In the genomic region with DNA sequence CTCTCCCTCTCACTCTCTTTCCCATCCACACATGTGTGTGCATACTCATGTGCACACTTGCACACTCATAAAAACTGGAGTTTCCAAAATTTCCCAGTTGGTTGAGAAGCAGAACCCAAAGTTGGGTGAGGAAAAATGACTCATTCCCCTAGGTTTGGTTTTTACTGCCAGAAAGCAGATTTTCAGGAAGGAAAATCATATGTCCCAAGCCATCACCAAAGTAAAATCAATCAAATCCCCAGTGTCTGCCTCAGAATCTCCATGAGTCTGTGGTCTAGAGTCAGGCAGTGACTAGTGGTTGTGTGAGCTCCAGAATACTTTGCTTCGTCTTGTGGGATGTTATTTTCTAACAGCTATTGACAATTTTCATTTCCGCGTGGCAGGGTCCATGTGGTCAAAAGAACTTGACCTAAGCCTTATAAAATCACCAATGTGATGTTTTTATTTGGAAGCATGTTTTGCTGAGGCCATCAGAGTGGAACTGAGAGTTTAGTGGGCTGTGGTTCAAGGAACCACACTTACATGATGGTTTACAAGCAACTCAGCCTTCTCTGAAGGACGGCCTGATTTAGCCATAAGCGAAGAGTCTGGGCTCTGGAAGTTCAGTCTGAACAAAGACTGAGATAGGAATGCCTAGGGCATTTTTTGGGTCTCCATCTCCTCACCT, we compare ENCODE assay signal across 12 cellular contexts.
DNase-seq lines count a peak whose midpoint lies in the region; ATAC-seq and TF ChIP-seq lines count a peak whose summit lies in the region.
"Had no signal": no experiment of that assay in that cellular context is flagged by ENCODE, and none has a peak within 500 bp of the region (broad histone marks: within the 10 kb centered on the region; RNA-seq: fewer than 3 reads in every experiment).

No MANE protein-coding gene starts in this region.

- H3K27me3 ChIP-seq in heart right ventricle = peaks cover 0 to 2% (median 0%) of the 10 kb centered on the region in 7 donors
- H3K27me3 ChIP-seq: BE2C, tibial artery had no signal

- H3K27ac Mint-ChIP-seq in activated T-helper 17 cell treated with anti-CD3 and anti-CD28 coated beads, Interleukin-2, amount 50 U/mL, for 72 hours = peak overlapping the region; percentile 89
- H3K27ac Mint-ChIP-seq in type B pancreatic cell = peak overlapping the region; percentile 68
- H3K27ac Mint-ChIP-seq: WTC11 had no signal

- no peak for ATAC-seq in heart right ventricle
- no peak for ATAC-seq in left ventricle myocardium superior
- peak; percentile 24 for ATAC-seq in activated T-helper 17 cell treated with anti-CD3 and anti-CD28 coated beads, Interleukin-2, amount 50 U/mL, for 72 hours (replicated peaks)
- no peak for ATAC-seq in activated CD4-positive, CD25-positive, alpha-beta regulatory T cell treated with anti-CD3 and anti-CD28 coated beads, Interleukin-2, amount 50 U/mL, for 24 hours
- ATAC-seq: WTC11 had no signal

- peak overlapping the region; percentile 64 for H3K4me3 Mint-ChIP-seq in activated T-helper 17 cell treated with anti-CD3 and anti-CD28 coated beads, Interleukin-2, amount 50 U/mL, for 72 hours
- no peak overlapping the region for H3K4me3 Mint-ChIP-seq in type B pancreatic cell
- H3K4me3 Mint-ChIP-seq: WTC11 had no signal

- H3K4me1 Mint-ChIP-seq in activated T-helper 17 cell treated with anti-CD3 and anti-CD28 coated beads, Interleukin-2, amount 50 U/mL, for 72 hours = peaks cover 44% of the 10 kb centered on the region
- H3K4me1 Mint-ChIP-seq in type B pancreatic cell (ENCODE audit: unreplicated experiment) = peaks cover 20% of the 10 kb centered on the region

- DNase-seq in heart right ventricle = no peak
- no peak for DNase-seq in left ventricle myocardium superior
- DNase-seq in kidney glomerular epithelial cell (lab: John Stamatoyannopoulos, UW) = peak; percentile 28
- no peak for DNase-seq in type B pancreatic cell (ENCODE audit: extremely low spot score, unreplicated experiment)
- no peak for DNase-seq in activated CD8-positive, alpha-beta memory T cell treated with anti-CD3 and anti-CD28 coated beads, Interleukin-2, amount 50 U/mL, for 4 hours
- DNase-seq in DMS153 (lab: John Stamatoyannopoulos, UW) = no peak
- DNase-seq: BE2C, tibial artery had no signal

- H3K27me3 Mint-ChIP-seq in activated T-helper 17 cell treated with anti-CD3 and anti-CD28 coated beads, Interleukin-2, amount 50 U/mL, for 72 hours = no peaks in the 10 kb centered on the region
- no peaks in the 10 kb centered on the region for H3K27me3 Mint-ChIP-seq in type B pancreatic cell

- peak overlapping the region in 8 of 10 donors; percentile 14 to 84 (median 62) for H3K27ac ChIP-seq in heart right ventricle
- H3K27ac ChIP-seq: prostate gland had no signal

- H3K36me3 Mint-ChIP-seq in activated T-helper 17 cell treated with anti-CD3 and anti-CD28 coated beads, Interleukin-2, amount 50 U/mL, for 72 hours (ENCODE audit: low read depth) = no peaks in the 10 kb centered on the region
- H3K36me3 Mint-ChIP-seq in type B pancreatic cell = no peaks in the 10 kb centered on the region
- H3K36me3 Mint-ChIP-seq: WTC11 had no signal

- intact Hi-C loops in heart right ventricle (cut with DNase I) = no loop called here
- intact Hi-C loops in left ventricle myocardium superior (cut with micrococcal nuclease) = no loop called here

- H3K4me1 ChIP-seq in heart right ventricle = peaks cover 0 to 43% (median 11%) of the 10 kb centered on the region in 9 donors
- H3K4me1 ChIP-seq: prostate gland had no signal

- WGBS in heart right ventricle, 2 donors = 92 to 95% methylated on average over 5 of the region's 5 CpGs

- no peak overlapping the region for H3K4me3 ChIP-seq in heart right ventricle
- H3K4me3 ChIP-seq: prostate gland, tibial artery had no signal

- no peaks in the 10 kb centered on the region for H3K36me3 ChIP-seq in heart right ventricle
- H3K36me3 ChIP-seq: BE2C, prostate gland, tibial artery had no signal

- H3K9me3 ChIP-seq in heart right ventricle = no peaks in the 10 kb centered on the region
- H3K9me3 ChIP-seq: BE2C, prostate gland, tibial artery had no signal

- H3K9me3 Mint-ChIP-seq in activated T-helper 17 cell treated with anti-CD3 and anti-CD28 coated beads, Interleukin-2, amount 50 U/mL, for 72 hours = peaks cover 4% of the 10 kb centered on the region
- H3K9me3 Mint-ChIP-seq in type B pancreatic cell = no peaks in the 10 kb centered on the region
- H3K9me3 Mint-ChIP-seq: WTC11 had no signal

- TF ChIP-seq CTCF in heart right ventricle (IDR thresholded peaks at IDR 0.05) = no peak
- TF ChIP-seq CTCF in type B pancreatic cell (conservative IDR thresholded peaks at IDR 0.05) = no peak
